ENCODE assay signal across 9 cellular contexts in genomic region chr18:63832470-63832869, GRCh38.
DNase-seq lines count a peak whose midpoint lies in the region; ATAC-seq lines count a peak whose summit lies in the region.
"Had no signal": no experiment of that assay in that cellular context is flagged by ENCODE, and none has a peak within 500 bp of the region (broad histone marks: within the 10 kb centered on the region; RNA-seq: fewer than 3 reads in every experiment).

No MANE protein-coding gene starts in this region.

- peak; percentile 62 for DNase-seq in GM04504 (ENCODE audit: low read depth)
- DNase-seq in amniotic stem cell (lab: John Stamatoyannopoulos, UW): peak; percentile 62
- DNase-seq in NCI-H345 (lab: John Stamatoyannopoulos, UW): no peak
- no peak for DNase-seq in NCI-H1092 (lab: John Stamatoyannopoulos, UW)
- no peak for DNase-seq in NCI-H2107 (lab: John Stamatoyannopoulos, UW)
- no peak for DNase-seq in NCI-H1694 (lab: John Stamatoyannopoulos, UW)
- DNase-seq: NCI-H446 treated with DMSO at 0.1 percent for 48 hours had no signal

- peak; percentile 28 for ATAC-seq in GM19468 (IDR thresholded peaks at IDR 0.05; ENCODE audit: extremely low read depth, unreplicated experiment)
- peak; percentile 36 for ATAC-seq in HG03103 (IDR thresholded peaks at IDR 0.05; ENCODE audit: low read depth, unreplicated experiment)

Comparison
In these comparisons a context has a peak if more than half of its experiments do, and no peak if none do; other contexts are left out.
1. DNase-seq: peak in GM04504 (single experiment) and amniotic stem cell (single experiment); none in NCI-H345 (single experiment), NCI-H1092 (single experiment), NCI-H2107 (single experiment) and NCI-H1694 (single experiment).